Comparison of ENCODE assay signal across 2 cellular contexts in genomic region chr5:64771736-64772135, GRCh38.
TF ChIP-seq lines count a peak whose summit lies in the region.

No MANE protein-coding gene starts in this region.

TF ChIP-seq in GM12878, 131 proteins besides CTCF, POLR2A, EP300 and RAD21:
- no peak for TF ChIP-seq KAT2A (conservative IDR thresholded peaks at IDR 0.05; ENCODE audit: control insufficient read depth, low read depth, low read length)
- TF ChIP-seq YY1 (IDR thresholded peaks at IDR 0.05; ENCODE audit: low read depth, low read length), result no peak
- no peak for TF ChIP-seq SRF (IDR thresholded peaks at IDR 0.05; ENCODE audit: low read depth in 2 of 2, low read length in 2 of 2)
- no peak for TF ChIP-seq ZBTB33 (IDR thresholded peaks at IDR 0.05)

TF ChIP-seq in HEK293T, 16 proteins besides CTCF, POLR2A, EP300 and RAD21:
- TF ChIP-seq NFRKB (IDR thresholded peaks at IDR 0.05) (no peak), TARDBP (IDR thresholded peaks at IDR 0.05) (no peak), SUZ12 (IDR thresholded peaks at IDR 0.05) (no peak), FOXA1 (IDR thresholded peaks at IDR 0.05) (no peak), ARNT (IDR thresholded peaks at IDR 0.05) (no peak), SP1 (IDR thresholded peaks at IDR 0.05) (no peak), LEF1 (IDR thresholded peaks at IDR 0.05; ENCODE audit: borderline replicate concordance) (no peak), HDGF (IDR thresholded peaks at IDR 0.05; ENCODE audit: borderline replicate concordance) (no peak)
TF ChIP-seq in HEK293T: peak in this region for 0.
